Comparison of ENCODE assay signal across 9 cellular contexts in genomic region chr17:82035956-82036633, GRCh38. TPM values are rescaled to one million over a fixed set of nuclear protein-coding genes. Genes with fewer than 3 reads are reported as not detected.
DNase-seq lines count a peak whose midpoint lies in the region; ATAC-seq and TF ChIP-seq lines count a peak whose summit lies in the region.
"Had no signal": no experiment of that assay in that cellular context is flagged by ENCODE, and none has a peak within 500 bp of the region (broad histone marks: within the 10 kb centered on the region; RNA-seq: fewer than 3 reads in every experiment).

No MANE protein-coding gene starts in this region.

- H3K4me3 ChIP-seq in DOHH2 (ENCODE audit: low read length): peak overlapping the region; percentile 96
- peak overlapping the region; percentile 70 for H3K4me3 ChIP-seq in epithelial cell of proximal tubule (ENCODE audit: low read depth, low read length)

- peaks cover 7% of the 10 kb centered on the region for H3K36me3 Mint-ChIP-seq in progenitor cell of endocrine pancreas (ENCODE audit: insufficient read depth)

- peak; percentile 48 for DNase-seq in RKO (ENCODE audit: low spot score)
- DNase-seq in epithelial cell of proximal tubule (ENCODE audit: low read depth): no peak
- no peak for DNase-seq in progenitor cell of endocrine pancreas (ENCODE audit: low spot score, unreplicated experiment)
- DNase-seq in NCI-H146 (lab: John Stamatoyannopoulos, UW): no peak
- DNase-seq in NCI-H1436 (lab: John Stamatoyannopoulos, UW): no peak
- DNase-seq: activated CD4-positive, alpha-beta T cell treated with anti-CD3 and anti-CD28 coated beads, Interleukin-2, amount 50 U/mL, for 1 hour had no signal

- H3K9me3 Mint-ChIP-seq in progenitor cell of endocrine pancreas (ENCODE audit: low read depth): no peaks in the 10 kb centered on the region

- peaks cover 5% of the 10 kb centered on the region for H4K20me1 ChIP-seq in DOHH2 (ENCODE audit: control insufficient read depth, insufficient read depth, low read depth, low read length)

- H3K27me3 ChIP-seq in DOHH2 (ENCODE audit: control insufficient read depth, low read length): no peaks in the 10 kb centered on the region

- H3K9me2 ChIP-seq in DOHH2 (replicated peaks; ENCODE audit: control insufficient read depth, low read length): no peaks in the 10 kb centered on the region

- H3K36me3 ChIP-seq in DOHH2 (ENCODE audit: control insufficient read depth, low read length): peaks cover 21% of the 10 kb centered on the region

- H3K4me1 Mint-ChIP-seq in progenitor cell of endocrine pancreas (ENCODE audit: low read depth): peaks cover 4% of the 10 kb centered on the region

- no peaks in the 10 kb centered on the region for H3K9me3 ChIP-seq in DOHH2 (ENCODE audit: control insufficient read depth, insufficient read depth, low read length)

- H3K27ac Mint-ChIP-seq in progenitor cell of endocrine pancreas: no peak overlapping the region

- ATAC-seq in HG03460 (IDR thresholded peaks at IDR 0.05; ENCODE audit: unreplicated experiment) (no peak), GM19467 (IDR thresholded peaks at IDR 0.05; ENCODE audit: unreplicated experiment) (no peak)

- peaks cover 17% of the 10 kb centered on the region for H3K27me3 Mint-ChIP-seq in progenitor cell of endocrine pancreas

- H3F3A ChIP-seq in DOHH2 (ENCODE audit: control insufficient read depth, insufficient read depth): peaks cover 9% of the 10 kb centered on the region

- H3K27ac ChIP-seq in DOHH2 (ENCODE audit: low read depth, low read length): no peak overlapping the region

- TF ChIP-seq CTCF in DOHH2 (IDR thresholded peaks at IDR 0.05; ENCODE audit: low read depth, low read length, poor library complexity, severe bottlenecking): no peak
- TF ChIP-seq CTCF in epithelial cell of proximal tubule (conservative IDR thresholded peaks at IDR 0.05; ENCODE audit: low read depth, low read length): no peak
- TF ChIP-seq CTCF in progenitor cell of endocrine pancreas (IDR thresholded peaks at IDR 0.05; ENCODE audit: unreplicated experiment): no peak

- peaks cover 12% of the 10 kb centered on the region for H3K79me2 ChIP-seq in DOHH2 (ENCODE audit: control insufficient read depth, low read length)

- peak overlapping the region; percentile 99 for H3K4me2 ChIP-seq in DOHH2 (ENCODE audit: low read length)

- H3K4me3 Mint-ChIP-seq in progenitor cell of endocrine pancreas (ENCODE audit: low read depth): peak overlapping the region; percentile 75

- H3K4me1 ChIP-seq in DOHH2 (ENCODE audit: control insufficient read depth, low read length): peaks cover 30% of the 10 kb centered on the region

RNA-seq across cellular contexts. Expression of gene DCXR, which starts 1.4 kb away (rescaled TPM):
- total RNA-seq in epithelial cell of proximal tubule (85.4 and 93.1 TPM in 2 replicates), progenitor cell of endocrine pancreas (72.2 and 77.6 TPM in 2 replicates)

RNA-seq across cellular contexts. Expression of gene RAC3, which starts 4.6 kb away (rescaled TPM):
- total RNA-seq in epithelial cell of proximal tubule (52.9 and 60.0 TPM in 2 replicates), progenitor cell of endocrine pancreas (25.2 and 26.2 TPM in 2 replicates)

RNA-seq across cellular contexts. Expression of gene LRRC45, which starts 13.0 kb away (rescaled TPM):
- total RNA-seq in epithelial cell of proximal tubule (44.5 and 44.6 TPM in 2 replicates), progenitor cell of endocrine pancreas (39.4 and 43.7 TPM in 2 replicates)

RNA-seq across cellular contexts. Expression of gene CENPX, which starts 13.4 kb away (rescaled TPM):
- 158 and 228 TPM in 2 replicates for total RNA-seq in epithelial cell of proximal tubule
- total RNA-seq in progenitor cell of endocrine pancreas: 64.1 and 66.2 TPM in 2 replicates

RNA-seq across cellular contexts. Expression of gene RFNG, which starts 15.5 kb away (rescaled TPM):
- total RNA-seq in epithelial cell of proximal tubule (35.8 and 38.8 TPM in 2 replicates), progenitor cell of endocrine pancreas (60.1 and 65.5 TPM in 2 replicates)
